In the genomic region with DNA sequence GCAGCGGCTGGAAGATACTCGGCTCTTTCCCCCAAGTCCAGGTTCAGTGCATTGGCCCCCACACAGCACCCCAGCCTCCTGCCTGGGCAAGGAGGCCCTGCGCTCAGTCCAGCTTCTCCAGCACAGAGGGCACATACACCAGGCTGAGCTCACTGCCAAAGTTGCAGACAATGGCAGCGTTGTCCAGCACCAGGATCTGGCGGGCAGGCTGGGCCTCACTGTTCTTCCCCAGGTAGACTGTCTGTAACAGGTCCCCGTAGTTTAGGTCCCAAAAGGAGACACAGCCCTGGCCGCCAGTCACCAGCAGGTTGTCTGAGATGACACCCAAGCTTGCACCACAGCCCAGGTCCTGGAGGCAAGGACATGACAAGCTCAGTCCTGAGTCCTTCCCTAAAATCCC, we compare ENCODE assay signal across 21 cellular contexts. TPM values are rescaled to one million over a fixed set of nuclear protein-coding genes. Genes with fewer than 3 reads are reported as not detected.
DNase-seq lines count a peak whose midpoint lies in the region; ATAC-seq and TF ChIP-seq lines count a peak whose summit lies in the region.
"Had no signal": no experiment of that assay in that cellular context is flagged by ENCODE, and none has a peak within 500 bp of the region (broad histone marks: within the 10 kb centered on the region; RNA-seq: fewer than 3 reads in every experiment).

No MANE protein-coding gene starts in this region.

- no peak overlapping the region for H3K23ac ChIP-seq in IMR-90 (ENCODE audit: low read depth, low read length)

- H4K8ac ChIP-seq in IMR-90 (ENCODE audit: low read depth in 2 of 2, low read length in 2 of 2) = no peak overlapping the region

- H3K56ac ChIP-seq in IMR-90 (ENCODE audit: extremely low read depth, insufficient read depth, low read length) = no peak overlapping the region

- POLR2A ChIA-PET in IMR-90 (lab: Charles Lee; ENCODE audit: unreplicated experiment) = no interaction called here

- no peak for TF ChIP-seq POLR2A in IMR-90 (IDR thresholded peaks at IDR 0.05; ENCODE audit: low read depth, low read length)

- peak overlapping the region; percentile 55 for H2AK9ac ChIP-seq in IMR-90 (replicated peaks; ENCODE audit: low read depth, low read length, poor library complexity)

- in situ Hi-C loops in IMR-90 (cut with MboI; ENCODE audit: low sequenced_read_pairs) = no loop called here

- H2AK5ac ChIP-seq in IMR-90 (ENCODE audit: low read depth, low read length) = no peak overlapping the region

- H3K4ac ChIP-seq in IMR-90 (ENCODE audit: low read depth, low read length) = no peak overlapping the region

- TF ChIP-seq RAD21 in IMR-90 (IDR thresholded peaks at IDR 0.05; ENCODE audit: low read length) = no peak

- H4K5ac ChIP-seq in IMR-90 (ENCODE audit: low read depth, low read length) = no peak overlapping the region

- dilution Hi-C loops in IMR-90 (cut with HindIII; ENCODE audit: low sequenced_read_pairs, unreplicated experiment) = no loop called here

- no peak overlapping the region for H3K9ac ChIP-seq in IMR-90 (ENCODE audit: low read depth, low read length)
- H3K9ac ChIP-seq: KMS-11 had no signal

- H3K4me1 ChIP-seq in IMR-90 (ENCODE audit: control insufficient read depth, insufficient read depth, low read length) = no peaks in the 10 kb centered on the region
- H3K4me1 ChIP-seq: lower lobe of right lung, transverse colon had no signal

- H3K9me1 ChIP-seq in IMR-90 (ENCODE audit: insufficient read depth, low read length) = no peaks in the 10 kb centered on the region

- H3K4me2 ChIP-seq in IMR-90 (ENCODE audit: low read depth, low read length) = no peak overlapping the region
- H3K4me2 ChIP-seq: KMS-11 had no signal

- H3K4me3 ChIP-seq in IMR-90 (ENCODE audit: insufficient read depth, low read depth, low read length) (no peak overlapping the region), dorsolateral prefrontal cortex (peak overlapping the region in 2 of 59 donors; percentile 6 to 22)
- H3K4me3 ChIP-seq: lower lobe of right lung, SJCRH30, spleen, transverse colon had no signal

- no peak overlapping the region for H2BK120ac ChIP-seq in IMR-90 (ENCODE audit: low read depth, low read length)

- peaks cover 65% of the 10 kb centered on the region for H3K36me3 ChIP-seq in IMR-90 (ENCODE audit: control insufficient read depth, insufficient read depth, low read length)

- H3K9me3 ChIP-seq in IMR-90 (ENCODE audit: control insufficient read depth, insufficient read depth, low read length) = no peaks in the 10 kb centered on the region
- H3K9me3 ChIP-seq: lower lobe of right lung, SJCRH30, spleen, transverse colon had no signal

- no peak overlapping the region for H2BK15ac ChIP-seq in IMR-90 (ENCODE audit: low read depth, low read length)

- ATAC-seq in IMR-90 (ENCODE audit: low read depth) (no peak), HG03520 (IDR thresholded peaks at IDR 0.05; ENCODE audit: unreplicated experiment) (no peak)
- ATAC-seq: lower lobe of right lung; naive thymus-derived CD4-positive, alpha-beta T cell had no signal

- WGBS in IMR-90 (ENCODE audit: extremely low coverage in 2 of 2, insufficient read length in 1 of 2), 2 experiments = 100% methylated on average over 3 of the region's 7 CpGs; no CpG with 5 or more reads in 1 of the 2 experiments

- peaks cover 19% of the 10 kb centered on the region for H4K20me1 ChIP-seq in IMR-90 (ENCODE audit: insufficient read depth, low read length)

- H2BK5ac ChIP-seq in IMR-90 (ENCODE audit: low read depth, low read length, poor library complexity, severe bottlenecking) = no peak overlapping the region

- no peak overlapping the region for H2BK20ac ChIP-seq in IMR-90 (ENCODE audit: low read depth, low read length)

- intact Hi-C loops in IMR-90 (cut with micrococcal nuclease) = no loop called here
- intact Hi-C loops in dorsolateral prefrontal cortex (cut with DNase I) = no loop called here

- TF ChIP-seq CTCF in IMR-90 (conservative IDR thresholded peaks at IDR 0.05; ENCODE audit: low read depth, low read length) (no peak), dorsolateral prefrontal cortex (IDR thresholded peaks at IDR 0.05 in 54 of 56, conservative IDR thresholded peaks at IDR 0.05 in 2 of 56; ENCODE audit: low read depth in 1 of 56, partially characterized antibody in 56 of 56) (no peak)

- no peak overlapping the region for H3K14ac ChIP-seq in IMR-90 (replicated peaks; ENCODE audit: low read depth, low read length)

- H3K27me3 ChIP-seq in IMR-90 (ENCODE audit: control insufficient read depth, insufficient read depth, low read length) (no peaks in the 10 kb centered on the region), dorsolateral prefrontal cortex (no peaks in the 10 kb centered on the region)
- H3K27me3 ChIP-seq: SJCRH30, spleen, transverse colon had no signal

- H4K91ac ChIP-seq in IMR-90 (ENCODE audit: insufficient read depth, low read depth, low read length) = no peak overlapping the region

- CTCF ChIA-PET in IMR-90 (lab: Yijun Ruan, JAX) = interaction anchor here (0.6 kb wide), 1 partner anchor 1150 kb away, joined by 3 read pairs; no protein-coding TSS in a partner anchor

- H2AFZ ChIP-seq in IMR-90 (replicated peaks; ENCODE audit: low read length, poor library complexity) = no peak overlapping the region

- H3K27ac ChIP-seq in IMR-90 (ENCODE audit: insufficient read depth, low read length) = no peak overlapping the region
- peak overlapping the region; percentile 51 to 96 (median 88) for H3K27ac ChIP-seq in dorsolateral prefrontal cortex
- H3K27ac ChIP-seq: KMS-11, lower lobe of right lung, transverse colon had no signal

- peak; percentile 9 for DNase-seq in AG08396 (ENCODE audit: low spot score)
- DNase-seq in IMR-90 = no peak
- peak in 9 of 10 donors; percentile 52 to 81 (median 77) for DNase-seq in dorsolateral prefrontal cortex
- DNase-seq in pons (ENCODE audit: low spot score) = peak; percentile 87
- DNase-seq in DMS 273 (lab: John Stamatoyannopoulos, UW; ENCODE audit: unreplicated experiment) = no peak
- no peak for DNase-seq in cortex of kidney (lab: John Stamatoyannopoulos, UW)
- DNase-seq in SIG-M5 treated with dmso at 0.1 percent for 504 hours (lab: John Stamatoyannopoulos, UW; ENCODE audit: unreplicated experiment) = no peak
- DNase-seq: activated CD4-positive, alpha-beta memory T cell treated with anti-CD3 and anti-CD28 coated beads, Interleukin-2, amount 10 ng/mL, durations not matched to agents 7 days and 5 days; activated naive CD8-positive, alpha-beta T cell treated with anti-CD3 and anti-CD28 coated beads, Interleukin-2, amount 10 ng/mL, durations not matched to agents 7 days and 5 days; activated T-cell treated with anti-CD3 and anti-CD28 coated beads, Interleukin-2, amount 50 U/mL, for 48 hours; COR-L47; HFFc6; lower lobe of right lung; naive thymus-derived CD4-positive, alpha-beta T cell; NCI-H1092; NCI-H526 treated with DMSO at 0.1 percent for 48 hours; SJCRH30; transverse colon had no signal

- H3K79me1 ChIP-seq in IMR-90 (ENCODE audit: low read depth in 1 of 2, low read length in 2 of 2) = peaks cover 4 to 6% of the 10 kb centered on the region in 2 experiments; a peak in 2 of 4 replicates

- no TSS peak for BruUV-seq in IMR-90 (replicated peaks; lab: Mats Ljungman, UMichigan)

- no peak overlapping the region for H3K18ac ChIP-seq in IMR-90 (ENCODE audit: low read depth, low read length)

TF ChIP-seq in IMR-90, 13 proteins besides CTCF, POLR2A, EP300 and RAD21:
- no peak for TF ChIP-seq BHLHE40 (IDR thresholded peaks at IDR 0.05; ENCODE audit: low read depth, low read length)
- no peak for TF ChIP-seq MAFK (IDR thresholded peaks at IDR 0.05; ENCODE audit: low read depth, low read length)
- TF ChIP-seq RCOR1 (IDR thresholded peaks at IDR 0.05; ENCODE audit: insufficient replicate concordance, low read length) = no peak
- TF ChIP-seq CEBPB (IDR thresholded peaks at IDR 0.05; ENCODE audit: low read depth, low read length) = no peak
- TF ChIP-seq CHD1 (IDR thresholded peaks at IDR 0.05; ENCODE audit: low read depth, low read length) = no peak
- TF ChIP-seq FOS (IDR thresholded peaks at IDR 0.05; ENCODE audit: low read depth, low read length) = no peak
- TF ChIP-seq, protein P1, sequence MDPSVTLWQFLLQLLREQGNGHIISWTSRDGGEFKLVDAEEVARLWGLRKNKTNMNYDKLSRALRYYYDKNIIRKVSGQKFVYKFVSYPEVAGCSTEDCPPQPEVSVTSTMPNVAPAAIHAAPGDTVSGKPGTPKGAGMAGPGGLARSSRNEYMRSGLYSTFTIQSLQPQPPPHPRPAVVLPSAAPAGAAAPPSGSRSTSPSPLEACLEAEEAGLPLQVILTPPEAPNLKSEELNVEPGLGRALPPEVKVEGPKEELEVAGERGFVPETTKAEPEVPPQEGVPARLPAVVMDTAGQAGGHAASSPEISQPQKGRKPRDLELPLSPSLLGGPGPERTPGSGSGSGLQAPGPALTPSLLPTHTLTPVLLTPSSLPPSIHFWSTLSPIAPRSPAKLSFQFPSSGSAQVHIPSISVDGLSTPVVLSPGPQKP (IDR thresholded peaks at IDR 0.05; ENCODE audit: borderline replicate concordance, low read depth, low read length) = no peak
- TF ChIP-seq MXI1 (IDR thresholded peaks at IDR 0.05; ENCODE audit: borderline replicate concordance, low read depth, low read length) = no peak
TF ChIP-seq in IMR-90: peak in this region for 0.

RNA-seq across cellular contexts. Expression of a gene that starts 32.9 kb away (rescaled TPM):
- total RNA-seq in IMR-90 (2012; rRNA removed) = 4.4 and 4.5 TPM in 2 replicates
- 13.9 and 15.1 TPM in 2 replicates for polyA plus RNA-seq in IMR-90 (2012; rRNA removed)
- 7.3 and 8.9 TPM in 2 replicates for polyA plus RNA-seq in IMR-90 (2012; cell fraction: cytosol; rRNA removed)
- 33.7 and 64.5 TPM in 2 replicates for polyA plus RNA-seq in IMR-90 (2012; cell fraction: nucleus; rRNA removed; ENCODE audit: low replicate concordance)
- total RNA-seq in dorsolateral prefrontal cortex = 10 to 100 TPM; 40.8 to 75.9 (median 53.6) TPM

Comparison
In these comparisons a context has a peak if more than half of its experiments do, and no peak if none do; other contexts are left out.
1. DNase-seq: peak in AG08396 (single experiment), dorsolateral prefrontal cortex (9 of 10) and pons (single experiment); none in IMR-90 (single experiment), DMS 273 (single experiment), cortex of kidney (single experiment) and SIG-M5 treated with dmso at 0.1 percent for 504 hours (single experiment).